8 cellular contexts compared by ENCODE assay signal in the genomic region with DNA sequence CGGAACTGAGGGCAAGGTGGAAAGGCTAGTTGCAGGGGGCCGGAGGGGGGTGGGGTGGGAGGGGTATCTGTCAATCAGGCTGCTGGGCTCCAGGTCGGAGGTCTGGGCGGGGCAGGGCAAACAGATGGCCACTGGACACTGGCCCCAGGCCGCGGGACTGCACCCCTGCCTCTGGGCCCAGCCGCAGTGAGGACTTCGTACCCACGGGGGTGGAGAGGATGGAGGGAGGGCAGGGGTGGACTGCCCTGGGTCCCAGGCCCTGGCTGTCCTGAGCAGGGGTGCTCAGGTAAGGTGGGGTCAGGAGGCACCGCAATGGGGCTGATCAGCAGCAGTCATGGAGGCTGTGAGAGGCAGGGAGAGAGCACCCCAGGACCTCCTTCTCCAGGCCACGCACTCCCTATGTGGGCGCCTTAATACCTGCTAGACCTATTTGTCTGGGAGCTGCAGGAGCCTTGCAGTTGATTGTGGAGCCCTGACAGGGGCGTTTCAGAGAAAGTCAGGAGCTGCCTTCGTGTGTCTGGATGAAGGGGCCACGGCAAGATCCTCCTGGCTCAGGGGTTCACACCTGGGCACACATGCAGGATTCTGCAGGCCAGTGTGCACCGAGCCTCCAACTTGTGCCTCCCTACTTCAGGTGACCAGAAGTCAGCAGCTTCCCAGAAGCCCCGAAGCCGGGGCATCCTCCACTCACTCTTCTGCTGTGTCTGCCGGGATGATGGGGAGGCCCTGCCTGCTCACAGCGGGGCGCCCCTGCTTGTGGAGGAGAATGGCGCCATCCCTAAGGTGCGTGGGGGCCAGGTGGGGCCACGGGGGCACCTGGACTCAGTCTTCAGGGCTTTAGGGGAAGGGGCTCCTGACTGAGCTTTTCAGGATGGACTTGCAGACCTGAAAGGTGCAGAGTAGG. TPM values are rescaled to one million over a fixed set of nuclear protein-coding genes. Genes with fewer than 3 reads are reported as not detected.
DNase-seq lines count a peak whose midpoint lies in the region; ATAC-seq and TF ChIP-seq lines count a peak whose summit lies in the region.

No MANE protein-coding gene starts in this region.

- peaks cover 25% of the 10 kb centered on the region for H3K36me3 ChIP-seq in CD4-positive, alpha-beta memory T cell (ENCODE audit: insufficient read depth, low read length)
- no peaks in the 10 kb centered on the region for H3K36me3 ChIP-seq in PC-9 (ENCODE audit: low read depth)

- no peak for TF ChIP-seq CTCF in PC-9 (conservative IDR thresholded peaks at IDR 0.05)
- TF ChIP-seq CTCF in epithelial cell of esophagus (IDR thresholded peaks at IDR 0.05; ENCODE audit: insufficient read depth, low read depth, low read length, missing control alignments), result no peak
- no peak for TF ChIP-seq CTCF in neural crest cell (conservative IDR thresholded peaks at IDR 0.05)

- H3K4me3 Mint-ChIP-seq in CD4-positive, alpha-beta memory T cell, result peak overlapping the region; percentile 74 to 97 (median 88)
- H3K4me3 Mint-ChIP-seq in neural crest cell, result peak overlapping the region; percentile 79

- H3K9me2 ChIP-seq in PC-9 (ENCODE audit: insufficient read depth), result no peaks in the 10 kb centered on the region

- no peak overlapping the region for H2AFZ ChIP-seq in PC-9

- ATAC-seq in HG03342 (IDR thresholded peaks at IDR 0.05; ENCODE audit: unreplicated experiment), result no peak

- peaks cover 30% of the 10 kb centered on the region; the same call in 1 of the 2 replicates for H3F3A ChIP-seq in PC-9 (ENCODE audit: insufficient read depth, low read depth)

- intact Hi-C loops in CD4-positive, alpha-beta memory T cell (cut with micrococcal nuclease), result loop anchor here (1.0 kb wide), 1 partner anchor 65 kb away; no protein-coding TSS in a partner anchor
- intact Hi-C loops in PC-9 (cut with micrococcal nuclease; ENCODE audit: unreplicated experiment), result no loop called here

- H3K27ac Mint-ChIP-seq in CD4-positive, alpha-beta memory T cell, result peak overlapping the region; percentile 42 to 100 (median 78)
- H3K27ac Mint-ChIP-seq in neural crest cell (ENCODE audit: unreplicated experiment), result no peak overlapping the region

- H3K4me3 ChIP-seq in CD4-positive, alpha-beta memory T cell (ENCODE audit: low read length in 2 of 2), result peak overlapping the region in 1 of 2 donors; percentile 57
- H3K4me3 ChIP-seq in PC-9 (peak overlapping the region; percentile 88; the same call in 1 of the 2 replicates), epithelial cell of esophagus (ENCODE audit: low read length) (peak overlapping the region; percentile 63)

- H3K9me3 ChIP-seq in CD4-positive, alpha-beta memory T cell (ENCODE audit: control insufficient read depth in 1 of 2, low read length in 2 of 2), result no peaks in the 10 kb centered on the region
- no peaks in the 10 kb centered on the region for H3K9me3 ChIP-seq in PC-9 (ENCODE audit: insufficient read depth, low read depth)

- H3K36me3 Mint-ChIP-seq in CD4-positive, alpha-beta memory T cell, result peaks cover 6 to 50% of the 10 kb centered on the region in 2 donors
- H3K36me3 Mint-ChIP-seq in neural crest cell (ENCODE audit: low read depth), result no peaks in the 10 kb centered on the region

- H3K27me3 Mint-ChIP-seq in CD4-positive, alpha-beta memory T cell, result no peaks in the 10 kb centered on the region
- H3K27me3 Mint-ChIP-seq in neural crest cell (ENCODE audit: low read depth), result peaks cover 30% of the 10 kb centered on the region

- CTCF ChIA-PET in CD4-positive, alpha-beta memory T cell (lab: Charles Lee; ENCODE audit: partially characterized antibody), result interaction anchor here (0.6 to 2.1 kb wide), 8 partner anchors 45 to 247 kb away, joined by 3 to 8 read pairs (median 4); partner anchors contain the start of genes AAMP, CATIP and PNKD
- CTCF ChIA-PET in PC-9 (lab: Charles Lee), result no interaction called here

- no peak for DNase-seq in CD4-positive, alpha-beta memory T cell
- DNase-seq in PC-9 (peak in 1 of 2 experiments; percentile 30), epithelial cell of esophagus (ENCODE audit: low read depth) (no peak), neural crest cell (ENCODE audit: low read depth, low spot score) (no peak), inferior parietal cortex (ENCODE audit: extremely low spot score) (no peak), NCI-H524 (lab: John Stamatoyannopoulos, UW) (no peak), NCI-H1105 treated with DMSO at 0.1 percent for 48 hours (lab: John Stamatoyannopoulos, UW) (no peak)

- no TSS peak for BruUV-seq in PC-9 (replicated peaks; lab: Mats Ljungman, UMichigan)

- peaks cover 6% of the 10 kb centered on the region; the same call in 1 of the 2 replicates for H4K20me1 ChIP-seq in PC-9 (ENCODE audit: insufficient read depth)

- peak overlapping the region; percentile 72 for H3K27ac ChIP-seq in CD4-positive, alpha-beta memory T cell (ENCODE audit: low read depth, low read length)
- no peak overlapping the region for H3K27ac ChIP-seq in PC-9

- peaks cover 40% of the 10 kb centered on the region for H3K79me2 ChIP-seq in PC-9 (ENCODE audit: low read depth)

- H3K4me1 Mint-ChIP-seq in CD4-positive, alpha-beta memory T cell, result peaks cover 22 to 75% (median 50%) of the 10 kb centered on the region in 4 donors
- peaks cover 31% of the 10 kb centered on the region for H3K4me1 Mint-ChIP-seq in neural crest cell

- peaks cover 0 to 1% (median 0%) of the 10 kb centered on the region in 8 donors for H3K9me3 Mint-ChIP-seq in CD4-positive, alpha-beta memory T cell
- no peaks in the 10 kb centered on the region for H3K9me3 Mint-ChIP-seq in neural crest cell

- peak overlapping the region; percentile 82 for H3K4me2 ChIP-seq in PC-9

- H3K4me1 ChIP-seq in CD4-positive, alpha-beta memory T cell (ENCODE audit: insufficient read depth, low read length), result peaks cover 75% of the 10 kb centered on the region
- peaks cover 22% of the 10 kb centered on the region for H3K4me1 ChIP-seq in PC-9 (replicated peaks; ENCODE audit: insufficient read depth)

- H3K27me3 ChIP-seq in CD4-positive, alpha-beta memory T cell (ENCODE audit: insufficient read depth, low read length), result no peaks in the 10 kb centered on the region
- no peaks in the 10 kb centered on the region for H3K27me3 ChIP-seq in PC-9 (ENCODE audit: insufficient read depth, low read depth)

- POLR2A ChIA-PET in CD4-positive, alpha-beta memory T cell (lab: Charles Lee; ENCODE audit: partially characterized antibody), result interaction anchor here (0.7 to 4.3 kb wide), 19 partner anchors 26 to 260 kb away, joined by 3 to 26 read pairs (median 4); partner anchors contain the start of genes AAMP, PNKD and TMBIM1
- POLR2A ChIA-PET in PC-9 (lab: Charles Lee; ENCODE audit: unreplicated experiment), result interaction anchor here (0.6 to 1.2 kb wide), 3 partner anchors 63 to 114 kb away, joined by 3 to 9 read pairs (median 5); no protein-coding TSS in a partner anchor

RNA-seq across cellular contexts. Expression of gene CTDSP1, which starts 1.5 kb away (rescaled TPM):
- total RNA-seq in CD4-positive, alpha-beta memory T cell, result 100 to 1,000 TPM; 182 to 183 TPM
- 10 to 100 TPM; 26.4 to 37.7 TPM for polyA plus RNA-seq in CD4-positive, alpha-beta memory T cell
- total RNA-seq in PC-9 (2021), result 61.8 and 69.6 TPM in 2 replicates
- total RNA-seq in neural crest cell, result 46.4 TPM in 2 replicates

RNA-seq across cellular contexts. Expression of gene VIL1, which starts 17.7 kb away (rescaled TPM):
- not detected for total RNA-seq in CD4-positive, alpha-beta memory T cell
- polyA plus RNA-seq in CD4-positive, alpha-beta memory T cell, result not detected
- not detected in 2 replicates for total RNA-seq in PC-9 (2021)
- not detected in 2 replicates for total RNA-seq in neural crest cell

RNA-seq across cellular contexts. Expression of gene SLC11A1, which starts 19.1 kb away (rescaled TPM):
- 1 to 10 TPM; 1.3 to 1.9 TPM for total RNA-seq in CD4-positive, alpha-beta memory T cell
- under 1 TPM; 0.37 to 0.92 TPM for polyA plus RNA-seq in CD4-positive, alpha-beta memory T cell
- total RNA-seq in PC-9 (2021) (0.35 and 0.44 TPM in 2 replicates), neural crest cell (0.09 TPM in 1 of 2 replicates, not detected in the other)

RNA-seq across cellular contexts. Expression of gene CATIP, which starts 44.5 kb away (rescaled TPM):
- not detected for total RNA-seq in CD4-positive, alpha-beta memory T cell
- not detected for polyA plus RNA-seq in CD4-positive, alpha-beta memory T cell
- 1.1 and 2.4 TPM in 2 replicates for total RNA-seq in PC-9 (2021)
- total RNA-seq in neural crest cell, result 0.30 TPM in 1 of 2 replicates, not detected in the other
